Comparison of ENCODE assay signal across 9 cellular contexts in the genomic region with DNA sequence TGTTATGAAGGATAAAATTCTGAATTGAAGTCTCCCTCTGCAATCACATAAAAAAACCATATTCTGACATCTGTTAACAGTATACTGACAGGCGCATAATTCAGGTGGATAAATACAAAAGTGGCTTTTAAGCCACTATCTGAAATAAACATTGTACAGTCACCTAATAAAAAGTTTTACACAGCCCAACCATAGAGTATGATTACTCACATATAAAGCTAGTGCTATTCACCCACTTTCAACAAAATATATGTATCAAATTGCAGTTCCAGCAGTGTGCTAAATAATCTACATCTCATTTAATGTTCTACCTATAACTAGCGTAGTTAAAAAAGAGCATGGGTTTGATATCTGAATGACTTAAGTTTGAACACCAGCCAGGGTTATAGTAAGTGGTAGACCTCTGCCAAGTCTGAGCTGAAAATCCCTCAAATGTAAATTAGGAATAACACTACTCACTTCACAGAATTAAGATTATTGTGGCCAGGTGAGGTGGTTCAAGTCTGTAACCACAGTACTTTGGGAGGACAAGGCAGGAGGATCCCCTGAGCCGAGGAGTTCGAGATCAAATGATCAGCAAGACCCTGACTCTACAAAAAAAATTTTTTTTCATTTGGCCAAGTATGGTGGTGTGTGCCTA. TPM values are rescaled to one million over a fixed set of nuclear protein-coding genes. Genes with fewer than 3 reads are reported as not detected.
DNase-seq lines count a peak whose midpoint lies in the region; ATAC-seq and TF ChIP-seq lines count a peak whose summit lies in the region.
"Had no signal": no experiment of that assay in that cellular context is flagged by ENCODE, and none has a peak within 500 bp of the region (broad histone marks: within the 10 kb centered on the region; RNA-seq: fewer than 3 reads in every experiment).

No MANE protein-coding gene starts in this region.

- H4K12ac ChIP-seq in trophoblast cell (ENCODE audit: low read depth, low read length), result no peak overlapping the region

- no peak for TF ChIP-seq CTCF in DND-41 (IDR thresholded peaks at IDR 0.05; ENCODE audit: borderline replicate concordance, extremely low read depth, low read length, poor library complexity, severe bottlenecking)
- TF ChIP-seq CTCF in PC-3 (conservative IDR thresholded peaks at IDR 0.05; ENCODE audit: low read depth, low read length), result no peak
- no peak for TF ChIP-seq CTCF in epithelial cell of proximal tubule (conservative IDR thresholded peaks at IDR 0.05; ENCODE audit: low read depth, low read length)

- H3K9me2 ChIP-seq in PC-3 (replicated peaks; ENCODE audit: low read length), result no peaks in the 10 kb centered on the region

- H3K18ac ChIP-seq in trophoblast cell (ENCODE audit: low read length), result no peak overlapping the region

- H3K4ac ChIP-seq in trophoblast cell (ENCODE audit: low read depth, low read length), result peak overlapping the region; percentile 51

- POLR2A ChIA-PET in PC-3 (lab: Charles Lee; ENCODE audit: unreplicated experiment), result no interaction called here

- peak overlapping the region; percentile 76 for H3K9ac ChIP-seq in DND-41 (ENCODE audit: low read depth, low read length)
- H3K9ac ChIP-seq in PC-3 (ENCODE audit: low read length), result no peak overlapping the region
- H3K9ac ChIP-seq in trophoblast cell (ENCODE audit: low read length), result no peak overlapping the region

- H3K4me3 ChIP-seq in DND-41 (ENCODE audit: low read depth in 1 of 2, low read length in 2 of 2), result peak overlapping the region; percentile 5 to 92; a peak in 3 of 4 replicates
- H3K4me3 ChIP-seq in PC-3 (ENCODE audit: low read length), result peak overlapping the region; percentile 85
- peak overlapping the region; percentile 77 for H3K4me3 ChIP-seq in epithelial cell of proximal tubule (ENCODE audit: low read depth, low read length)
- H3K4me3 ChIP-seq in trophoblast cell (ENCODE audit: low read depth, low read length), result no peak overlapping the region

- peaks cover 34% of the 10 kb centered on the region for H3K36me3 ChIP-seq in DND-41 (ENCODE audit: insufficient read depth, low read length)
- H3K36me3 ChIP-seq in PC-3 (ENCODE audit: low read depth, low read length), result no peaks in the 10 kb centered on the region
- no peaks in the 10 kb centered on the region for H3K36me3 ChIP-seq in trophoblast cell (ENCODE audit: control insufficient read depth in 1 of 2, insufficient read depth in 2 of 2, low read length in 2 of 2)

- peaks cover 17% of the 10 kb centered on the region for H3K79me1 ChIP-seq in trophoblast cell (ENCODE audit: low read length)

- H4K20me1 ChIP-seq in DND-41 (ENCODE audit: insufficient read depth, low read length) (peaks cover 49% of the 10 kb centered on the region), PC-3 (ENCODE audit: low read length) (peaks cover 49% of the 10 kb centered on the region)

- H3K79me2 ChIP-seq in DND-41 (ENCODE audit: insufficient read depth, low read length) (peaks cover 88% of the 10 kb centered on the region), PC-3 (ENCODE audit: low read length) (peaks cover 84% of the 10 kb centered on the region), trophoblast cell (ENCODE audit: control insufficient read depth, insufficient read depth, low read length, poor library complexity) (peaks cover 8% of the 10 kb centered on the region)

- peak overlapping the region; percentile 99 for H3K4me2 ChIP-seq in DND-41 (ENCODE audit: insufficient read depth, low read length)
- peak overlapping the region; percentile 91 for H3K4me2 ChIP-seq in PC-3 (ENCODE audit: low read length)
- H3K4me2 ChIP-seq in trophoblast cell (ENCODE audit: low read length), result peak overlapping the region; percentile 47

- CTCF ChIA-PET in PC-3 (lab: Charles Lee), result no interaction called here

- no peak overlapping the region for H2BK12ac ChIP-seq in trophoblast cell (ENCODE audit: low read length)

- peaks cover 82% of the 10 kb centered on the region for H3K4me1 ChIP-seq in DND-41 (ENCODE audit: insufficient read depth, low read length)
- peaks cover 38% of the 10 kb centered on the region for H3K4me1 ChIP-seq in PC-3 (ENCODE audit: insufficient read depth, low read length)
- peaks cover 3 to 5% of the 10 kb centered on the region in 2 experiments for H3K4me1 ChIP-seq in trophoblast cell (ENCODE audit: control insufficient read depth in 1 of 2, insufficient read depth in 2 of 2, low read length in 2 of 2)

- H2AFZ ChIP-seq in DND-41 (ENCODE audit: low read depth, low read length) (no peak overlapping the region), PC-3 (ENCODE audit: low read length) (no peak overlapping the region), trophoblast cell (ENCODE audit: insufficient read depth, low read length, poor library complexity) (no peak overlapping the region)

- intact Hi-C loops in PC-3 (cut with micrococcal nuclease), result loop anchor here (1.0 to 2.0 kb wide), 3 partner anchors 10 to 59 kb away; no protein-coding TSS in a partner anchor

- no peaks in the 10 kb centered on the region for H3K9me3 ChIP-seq in DND-41 (ENCODE audit: insufficient read depth, low read length, severe bottlenecking)
- no peaks in the 10 kb centered on the region for H3K9me3 ChIP-seq in PC-3 (ENCODE audit: low read length)
- H3K9me3 ChIP-seq in trophoblast cell (ENCODE audit: insufficient read depth, low read depth, low read length), result no peaks in the 10 kb centered on the region

- BruUV-seq in PC-3 (replicated peaks; lab: Mats Ljungman, UMichigan), result no TSS peak

- no peak overlapping the region for H2AK5ac ChIP-seq in trophoblast cell (ENCODE audit: low read length)

- DNase-seq in DND-41 (no peak), PC-3 (peak; percentile 85), epithelial cell of proximal tubule (ENCODE audit: low read depth) (no peak), trophoblast cell (no peak), HuH-7.5 (ENCODE audit: low spot score) (no peak), RPMI8226 (no peak)
- DNase-seq: NCI-H510A treated with DMSO at 0.1 percent for 48 hours had no signal

- H3K14ac ChIP-seq in trophoblast cell (ENCODE audit: low read length), result no peak overlapping the region

- no peak overlapping the region for H3K23ac ChIP-seq in trophoblast cell (ENCODE audit: low read length)

- H2BK5ac ChIP-seq in trophoblast cell (ENCODE audit: low read depth, low read length, poor library complexity), result no peak overlapping the region

- no CpG with 5 or more reads among the region's 4 CpGs for WGBS in trophoblast cell (ENCODE audit: extremely low coverage, insufficient coverage, insufficient read length)

- H3K27ac ChIP-seq in DND-41 (ENCODE audit: low read length) (no peak overlapping the region), PC-3 (ENCODE audit: low read length) (peak overlapping the region; percentile 21), trophoblast cell (ENCODE audit: low read depth, low read length) (no peak overlapping the region)

- no peaks in the 10 kb centered on the region for H3K27me3 ChIP-seq in DND-41 (ENCODE audit: insufficient read depth, low read length, poor library complexity)
- H3K27me3 ChIP-seq in PC-3 (ENCODE audit: low read length), result no peaks in the 10 kb centered on the region
- H3K27me3 ChIP-seq in trophoblast cell (ENCODE audit: insufficient read depth, low read length), result no peaks in the 10 kb centered on the region

- no peak overlapping the region for H4K8ac ChIP-seq in trophoblast cell (ENCODE audit: low read depth, low read length)

- no peak overlapping the region for H2BK120ac ChIP-seq in trophoblast cell (ENCODE audit: insufficient read depth, low read length, poor library complexity)

- no peak overlapping the region for H4K91ac ChIP-seq in trophoblast cell (ENCODE audit: low read depth, low read length)

- no peaks in the 10 kb centered on the region for H3F3A ChIP-seq in PC-3 (ENCODE audit: low read length, unreplicated experiment)

- ATAC-seq in DND-41 (ENCODE audit: insufficient read depth, low read depth) (no peak), PC-3 (peak; percentile 28), GM18867 (IDR thresholded peaks at IDR 0.05; ENCODE audit: unreplicated experiment) (no peak), GM21367 (IDR thresholded peaks at IDR 0.05; ENCODE audit: unreplicated experiment) (no peak)

RNA-seq across cellular contexts. Expression of gene EGLN1, which starts 3.9 kb away (rescaled TPM):
- total RNA-seq in PC-3 (2014; rRNA removed) (37.0 and 44.9 TPM in 2 replicates), epithelial cell of proximal tubule (34.5 and 38.6 TPM in 2 replicates)
- polyA plus RNA-seq in trophoblast cell (2013), result 34.1 and 36.0 TPM in 2 replicates

Comparison
In these comparisons a context has a peak if more than half of its experiments do, and no peak if none do; other contexts are left out.
1. H3K4me2 ChIP-seq: peak in every context shown above with its lines; median percentile 99 in DND-41; 91 in PC-3; 47 in trophoblast cell.